Comparison of ENCODE assay signal across 8 cellular contexts in the genomic region with DNA sequence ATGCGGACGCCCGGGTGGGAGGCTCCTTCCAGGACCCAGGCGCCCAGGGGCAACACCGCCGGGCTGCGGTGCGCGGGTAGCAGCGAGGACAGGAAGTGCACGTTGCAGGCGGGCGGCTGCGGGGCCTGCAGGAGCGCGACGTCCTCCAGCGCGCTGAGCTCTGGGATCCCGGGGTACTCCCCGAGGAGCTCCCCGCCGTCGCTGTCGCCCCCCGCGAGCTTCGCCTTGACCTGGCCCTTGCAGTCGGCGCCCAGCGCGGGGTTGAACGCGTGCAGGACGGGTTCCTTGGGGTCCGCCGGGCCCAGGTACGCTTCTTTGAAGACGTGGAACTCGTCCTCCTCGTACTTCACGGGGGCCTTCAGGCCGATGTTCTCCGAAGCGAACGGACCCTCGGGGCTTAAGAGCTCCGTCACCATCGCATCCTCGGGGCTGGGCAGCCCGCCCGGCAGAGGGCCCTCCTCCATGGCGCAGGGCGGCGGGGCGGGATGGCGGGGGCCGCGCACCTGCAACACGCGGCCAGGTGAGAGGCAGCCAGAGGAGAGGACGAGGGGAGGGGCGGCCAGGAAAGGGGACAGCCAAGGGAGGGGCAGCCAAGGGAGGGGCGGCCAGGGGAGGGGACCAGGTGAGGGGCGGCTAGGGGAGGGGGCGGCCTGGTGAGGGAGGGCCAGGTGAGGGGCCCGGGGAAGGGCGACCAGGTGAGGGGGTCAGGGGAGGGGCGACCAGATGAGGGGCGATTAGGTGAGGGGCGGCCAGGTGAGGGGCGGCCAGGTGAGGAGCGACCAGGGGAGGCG. TPM values are rescaled to one million over a fixed set of nuclear protein-coding genes. Genes with fewer than 3 reads are reported as not detected.
DNase-seq lines count a peak whose midpoint lies in the region; ATAC-seq and TF ChIP-seq lines count a peak whose summit lies in the region.

No MANE protein-coding gene starts in this region.

- no peaks in the 10 kb centered on the region for H3K36me3 ChIP-seq in neural progenitor cell
- H3K36me3 ChIP-seq in HAP-1 (replicated peaks): no peaks in the 10 kb centered on the region

- no peaks in the 10 kb centered on the region for H3K79me2 ChIP-seq in neural progenitor cell (ENCODE audit: low read depth)

- no peak overlapping the region for H3K9ac ChIP-seq in neural progenitor cell

- DNase-seq in GM10266 (ENCODE audit: extremely low spot score) (peak; percentile 39), T follicular helper cell (ENCODE audit: low read depth) (peak; percentile 3), neural progenitor cell (ENCODE audit: low spot score) (peak; percentile 71), HAP-1 (ENCODE audit: low spot score in 2 of 2) (no peak), SIG-M5 (lab: John Stamatoyannopoulos, UW) (no peak)

- H3K4me3 ChIP-seq in neural progenitor cell (peak overlapping the region; percentile 65), HAP-1 (no peak overlapping the region)

- no peaks in the 10 kb centered on the region for H4K20me1 ChIP-seq in neural progenitor cell (ENCODE audit: low read depth)

- H2AFZ ChIP-seq in neural progenitor cell (replicated peaks): peak overlapping the region; percentile 93

- no peak overlapping the region for H3K27ac Mint-ChIP-seq in dendritic cell treated with granulocyte-macrophage colony-stimulating factor and Interleukin-4, amounts not matched to agents 40 ng/mL and 50 ng/mL, for 4 days
- no peak overlapping the region for H3K27ac Mint-ChIP-seq in neural progenitor cell

- intact Hi-C loops in dendritic cell treated with granulocyte-macrophage colony-stimulating factor and Interleukin-4, amounts not matched to agents 40 ng/mL and 50 ng/mL, for 4 days (cut with micrococcal nuclease): no loop called here

- H3K4me2 ChIP-seq in neural progenitor cell: peak overlapping the region; percentile 86

- H3F3A ChIP-seq in neural progenitor cell (ENCODE audit: low read depth): peaks cover 29% of the 10 kb centered on the region

- H3K27me3 ChIP-seq in neural progenitor cell (peaks cover 16% of the 10 kb centered on the region), HAP-1 (ENCODE audit: low read depth) (no peaks in the 10 kb centered on the region)

- peaks cover 19% of the 10 kb centered on the region for H3K36me3 Mint-ChIP-seq in dendritic cell treated with granulocyte-macrophage colony-stimulating factor and Interleukin-4, amounts not matched to agents 40 ng/mL and 50 ng/mL, for 4 days (ENCODE audit: low read depth)
- peaks cover 6% of the 10 kb centered on the region for H3K36me3 Mint-ChIP-seq in neural progenitor cell

- no peak overlapping the region for H3K27ac ChIP-seq in neural progenitor cell

- H3K9me3 ChIP-seq in neural progenitor cell (ENCODE audit: low read depth): no peaks in the 10 kb centered on the region
- no peaks in the 10 kb centered on the region for H3K9me3 ChIP-seq in HAP-1

- H3K4me3 Mint-ChIP-seq in dendritic cell treated with granulocyte-macrophage colony-stimulating factor and Interleukin-4, amounts not matched to agents 40 ng/mL and 50 ng/mL, for 4 days: peak overlapping the region; percentile 32
- no peak overlapping the region for H3K4me3 Mint-ChIP-seq in neural progenitor cell

- TF ChIP-seq CTCF in GM10266 (IDR thresholded peaks at IDR 0.05; ENCODE audit: control insufficient read depth, insufficient read depth, low read depth, missing control alignments) (no peak), neural progenitor cell (IDR thresholded peaks at IDR 0.05) (no peak)

- in situ Hi-C loops in HAP-1 (cut with MboI; ENCODE audit: low sequenced_read_pairs): no loop called here

- peaks cover 4% of the 10 kb centered on the region for H3K4me1 Mint-ChIP-seq in dendritic cell treated with granulocyte-macrophage colony-stimulating factor and Interleukin-4, amounts not matched to agents 40 ng/mL and 50 ng/mL, for 4 days (ENCODE audit: low read depth)
- peaks cover 33% of the 10 kb centered on the region for H3K4me1 Mint-ChIP-seq in neural progenitor cell

- H3K27me3 Mint-ChIP-seq in dendritic cell treated with granulocyte-macrophage colony-stimulating factor and Interleukin-4, amounts not matched to agents 40 ng/mL and 50 ng/mL, for 4 days: peaks cover 6% of the 10 kb centered on the region
- peaks cover 17% of the 10 kb centered on the region for H3K27me3 Mint-ChIP-seq in neural progenitor cell (ENCODE audit: insufficient read depth, low read depth)

- H3K9me3 Mint-ChIP-seq in dendritic cell treated with granulocyte-macrophage colony-stimulating factor and Interleukin-4, amounts not matched to agents 40 ng/mL and 50 ng/mL, for 4 days: peaks cover 11% of the 10 kb centered on the region
- no peaks in the 10 kb centered on the region for H3K9me3 Mint-ChIP-seq in neural progenitor cell

- no peak for ATAC-seq in activated CD4-positive, CD25-positive, alpha-beta regulatory T cell treated with anti-CD3 and anti-CD28 coated beads, Interleukin-2, amount 50 U/mL, for 24 hours
- ATAC-seq in GM19452 (IDR thresholded peaks at IDR 0.05; ENCODE audit: unreplicated experiment): no peak

- H3K4me1 ChIP-seq in neural progenitor cell (peaks cover 16% of the 10 kb centered on the region), HAP-1 (peaks cover 4% of the 10 kb centered on the region; the same call in 1 of the 2 replicates)

RNA-seq across cellular contexts. Expression of a gene that starts 0.9 kb away (rescaled TPM):
- total RNA-seq in neural progenitor cell (ENCODE audit: low replicate concordance): 7.4 and 8.1 TPM in 2 replicates

Comparison
In these comparisons a context has a peak if more than half of its experiments do, and no peak if none do; other contexts are left out.
1. DNase-seq: peak in GM10266 (single experiment), T follicular helper cell (single experiment) and neural progenitor cell (single experiment); none in HAP-1 (0 of 2) and SIG-M5 (single experiment).